ENCODE assay signal across 8 cellular contexts in genomic region chr2:26745609-26746327, GRCh38. TPM values are rescaled to one million over a fixed set of nuclear protein-coding genes. Genes with fewer than 3 reads are reported as not detected.
DNase-seq lines count a peak whose midpoint lies in the region; ATAC-seq, FAIRE-seq and TF ChIP-seq lines count a peak whose summit lies in the region.

No MANE protein-coding gene starts in this region.

- TF ChIP-seq CTCF in epithelial cell of esophagus (IDR thresholded peaks at IDR 0.05; ENCODE audit: insufficient read depth, low read depth, low read length, missing control alignments) = peak; percentile 93

- ATAC-seq in HG03159 (IDR thresholded peaks at IDR 0.05; ENCODE audit: unreplicated experiment) = no peak

- no peak overlapping the region for H3K4me3 ChIP-seq in epithelial cell of esophagus (ENCODE audit: low read length)

- peak; percentile 69 for DNase-seq in DMS79 treated with DMSO at 0.1 percent for 48 hours (lab: John Stamatoyannopoulos, UW)
- peak; percentile 83 for DNase-seq in HTR-8/SVneo (ENCODE audit: insufficient read length, low spot score)
- peak; percentile 58 for DNase-seq in NOMO-1 treated with DMSO at 0.1 percent for 48 hours (lab: John Stamatoyannopoulos, UW; ENCODE audit: unreplicated experiment)
- DNase-seq in activated CD8-positive, alpha-beta memory T cell treated with anti-CD3 and anti-CD28 coated beads, Interleukin-2, amount 50 U/mL, for 24 hours (ENCODE audit: extremely low read depth) = peak; percentile 44
- peak; percentile 82 for DNase-seq in epithelial cell of esophagus (ENCODE audit: low read depth)
- peak; percentile 84 for DNase-seq in myocyte (ENCODE audit: low read depth)
- peak; percentile 46 to 69 for DNase-seq in stimulated activated CD8-positive, alpha-beta memory T cell treated with anti-CD3 and anti-CD28 coated beads, Interleukin-7, amount 100 ng/mL, for 1 hour (ENCODE audit: low read depth in 2 of 2)

- no peak for FAIRE-seq in HTR-8/SVneo (lab: Jason Lieb, UNC)

RNA-seq across cellular contexts. Expression of gene SLC35F6, which starts 18.3 kb away (rescaled TPM):
- total RNA-seq in myocyte = 31.3 and 36.6 TPM in 2 replicates
- polyA plus RNA-seq in myocyte (2012) = 29.8 TPM

RNA-seq across cellular contexts. Expression of gene CENPA, which starts 40.1 kb away (rescaled TPM):
- total RNA-seq in myocyte = 1.5 and 2.1 TPM in 2 replicates
- polyA plus RNA-seq in myocyte (2012) = 2.1 TPM

RNA-seq across cellular contexts. Expression of gene KCNK3, which starts 53.2 kb away (rescaled TPM):
- 0.62 and 1.1 TPM in 2 replicates for total RNA-seq in myocyte
- polyA plus RNA-seq in myocyte (2012) = 0.08 TPM
